Comparison of ENCODE assay signal across 1 cellular context in genomic region chr2:135797497-135798274, GRCh38.
TF ChIP-seq lines count a peak whose summit lies in the region.

No MANE protein-coding gene starts in this region.

TF ChIP-seq in HepG2, 621 proteins besides CTCF, POLR2A, EP300 and RAD21 (continued from another document and continues in another):
- 0 out of 2 replicates have a peak, but pooled peaks have one; percentile 23 for TF ChIP-seq ARID5B (CRISPR knock-in tag; IDR thresholded peaks at IDR 0.05)
- TF ChIP-seq HOXA5 (CRISPR knock-in tag; IDR thresholded peaks at IDR 0.05) = no peak
- no peak; the same call in 1 of the 2 replicates for TF ChIP-seq NFYB (CRISPR knock-in tag; IDR thresholded peaks at IDR 0.05)
- TF ChIP-seq DDIT3 (CRISPR knock-in tag; IDR thresholded peaks at IDR 0.05) = no peak
- TF ChIP-seq SAP130 (CRISPR knock-in tag; IDR thresholded peaks at IDR 0.05; ENCODE audit: low read depth) = peak; percentile 23; the same call in 1 of the 2 replicates
- no peak for TF ChIP-seq ZNF672 (CRISPR knock-in tag; IDR thresholded peaks at IDR 0.05)
- peak in 1 of 2 experiments; percentile 79; a peak in 2 of 4 replicates for TF ChIP-seq ATF4 (CRISPR knock-in tag; IDR thresholded peaks at IDR 0.05)
- TF ChIP-seq SMAD1 (CRISPR knock-in tag; IDR thresholded peaks at IDR 0.05; ENCODE audit: borderline replicate concordance, low read depth) = peak; percentile 77; the same call in 1 of the 2 replicates
- no peak for TF ChIP-seq ONECUT2 (CRISPR knock-in tag; IDR thresholded peaks at IDR 0.05)
- TF ChIP-seq CCDC6 (CRISPR knock-in tag; IDR thresholded peaks at IDR 0.05) = 0 out of 2 replicates have a peak, but pooled peaks have one; percentile 37
- peak; percentile 77 for TF ChIP-seq CEBPB (IDR thresholded peaks at IDR 0.05; ENCODE audit: borderline replicate concordance, low read depth, low read length)
- TF ChIP-seq CBX1 (IDR thresholded peaks at IDR 0.05; ENCODE audit: low read depth) = peak; percentile 62
- no peak for TF ChIP-seq ZBTB49 (CRISPR knock-in tag; IDR thresholded peaks at IDR 0.05; ENCODE audit: borderline replicate concordance)
- peak; percentile 54 for TF ChIP-seq SMC3 (IDR thresholded peaks at IDR 0.05; ENCODE audit: low read length)
- TF ChIP-seq AKAP8 (CRISPR knock-in tag; IDR thresholded peaks at IDR 0.05) = no peak
- TF ChIP-seq TFE3 (CRISPR knock-in tag; IDR thresholded peaks at IDR 0.05) = no peak
- TF ChIP-seq SPEN (CRISPR knock-in tag; IDR thresholded peaks at IDR 0.05; ENCODE audit: low read depth) = no peak
- peak; percentile 70 for TF ChIP-seq STAG1 (CRISPR knock-in tag; IDR thresholded peaks at IDR 0.05)
- TF ChIP-seq HNF1B (CRISPR knock-in tag; IDR thresholded peaks at IDR 0.05) = 0 out of 2 replicates have a peak, but pooled peaks have one; percentile 41
- no peak for TF ChIP-seq SP1 (IDR thresholded peaks at IDR 0.05)
- TF ChIP-seq SP1 (CRISPR knock-in tag; IDR thresholded peaks at IDR 0.05) = peak; percentile 48; the same call in 1 of the 2 replicates
- TF ChIP-seq ZBTB33 (CRISPR knock-in tag; IDR thresholded peaks at IDR 0.05) = no peak
- peak; percentile 55; the same call in 1 of the 2 replicates for TF ChIP-seq SALL1 (CRISPR knock-in tag; IDR thresholded peaks at IDR 0.05)
- peak; percentile 58 for TF ChIP-seq ATF3 (CRISPR knock-in tag; IDR thresholded peaks at IDR 0.05)
- TF ChIP-seq MLLT10 (CRISPR knock-in tag; IDR thresholded peaks at IDR 0.05) = no peak
- TF ChIP-seq ZNF33A (CRISPR knock-in tag; IDR thresholded peaks at IDR 0.05; ENCODE audit: borderline replicate concordance) = no peak
- TF ChIP-seq CEBPG (CRISPR knock-in tag; IDR thresholded peaks at IDR 0.05) = peak; percentile 80
- TF ChIP-seq ZHX2 (IDR thresholded peaks at IDR 0.05; ENCODE audit: low read depth) = no peak
- no peak for TF ChIP-seq ZHX2 (CRISPR knock-in tag; IDR thresholded peaks at IDR 0.05; ENCODE audit: borderline replicate concordance)
- TF ChIP-seq HMGXB4 (CRISPR knock-in tag; IDR thresholded peaks at IDR 0.05; ENCODE audit: borderline replicate concordance in 1 of 2, low read depth in 1 of 2) = peak in 1 of 2 experiments; percentile 58; a peak in 1 of 4 replicates
- 0 out of 2 replicates have a peak, but pooled peaks have one; percentile 26 for TF ChIP-seq CBX5 (CRISPR knock-in tag; IDR thresholded peaks at IDR 0.05; ENCODE audit: borderline replicate concordance)
- no peak for TF ChIP-seq HNRNPL (IDR thresholded peaks at IDR 0.05; ENCODE audit: low read depth, low read length)
- peak; percentile 44 for TF ChIP-seq MAX (IDR thresholded peaks at IDR 0.05)
- no peak; the same call in 1 of the 2 replicates for TF ChIP-seq ZNF232 (CRISPR knock-in tag; IDR thresholded peaks at IDR 0.05; ENCODE audit: borderline replicate concordance)
- 0 out of 2 replicates have a peak, but pooled peaks have one; percentile 36 for TF ChIP-seq ZNF225 (CRISPR knock-in tag; IDR thresholded peaks at IDR 0.05)
